ENCODE assay signal across 1 cellular context in the genomic region with DNA sequence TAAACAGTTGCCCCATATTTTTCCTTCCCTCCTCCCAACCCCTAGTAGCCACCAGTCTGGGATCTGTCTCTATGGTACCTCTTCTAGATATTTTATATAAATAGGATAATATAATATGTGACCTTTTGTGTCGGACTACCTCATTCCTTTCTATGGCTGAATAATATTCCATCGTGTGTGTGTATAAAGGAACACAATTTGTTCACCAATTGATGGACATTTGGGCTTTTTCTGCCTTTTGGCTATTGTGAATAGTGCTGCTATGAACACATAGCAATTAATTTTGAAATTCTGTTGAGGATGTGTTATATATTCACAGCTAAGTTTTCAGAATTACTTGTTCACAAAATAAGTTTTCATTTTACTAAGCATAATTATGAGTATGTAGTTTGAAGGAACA.
TF ChIP-seq lines count a peak whose summit lies in the region.

No MANE protein-coding gene starts in this region.

TF ChIP-seq in HCT116, 20 proteins besides CTCF, POLR2A, EP300 and RAD21 (continued from another document):
- TF ChIP-seq ZFX (IDR thresholded peaks at IDR 0.05): no peak
- no peak for TF ChIP-seq SIN3A (IDR thresholded peaks at IDR 0.05; ENCODE audit: low read depth)
- TF ChIP-seq JUND (IDR thresholded peaks at IDR 0.05): no peak
- no peak for TF ChIP-seq SRF (IDR thresholded peaks at IDR 0.05; ENCODE audit: low read depth)
- TF ChIP-seq CEBPB (IDR thresholded peaks at IDR 0.05; ENCODE audit: low read depth): no peak
- TF ChIP-seq ATF3 (IDR thresholded peaks at IDR 0.05): no peak
- TF ChIP-seq FOSL1 (IDR thresholded peaks at IDR 0.05; ENCODE audit: low read depth): no peak
- TF ChIP-seq ELF1 (IDR thresholded peaks at IDR 0.05; ENCODE audit: borderline replicate concordance, low read depth): no peak
- TF ChIP-seq ZNF274 (IDR thresholded peaks at IDR 0.05; ENCODE audit: low read depth, low read length): no peak
- TF ChIP-seq EZH2phosphoT487 (IDR thresholded peaks at IDR 0.05; ENCODE audit: borderline replicate concordance): no peak
- TF ChIP-seq REST (IDR thresholded peaks at IDR 0.05; ENCODE audit: low read depth): no peak
- no peak for TF ChIP-seq EGR1 (IDR thresholded peaks at IDR 0.05; ENCODE audit: low read depth)
